Comparison of ENCODE assay signal across 1 cellular context in the genomic region with DNA sequence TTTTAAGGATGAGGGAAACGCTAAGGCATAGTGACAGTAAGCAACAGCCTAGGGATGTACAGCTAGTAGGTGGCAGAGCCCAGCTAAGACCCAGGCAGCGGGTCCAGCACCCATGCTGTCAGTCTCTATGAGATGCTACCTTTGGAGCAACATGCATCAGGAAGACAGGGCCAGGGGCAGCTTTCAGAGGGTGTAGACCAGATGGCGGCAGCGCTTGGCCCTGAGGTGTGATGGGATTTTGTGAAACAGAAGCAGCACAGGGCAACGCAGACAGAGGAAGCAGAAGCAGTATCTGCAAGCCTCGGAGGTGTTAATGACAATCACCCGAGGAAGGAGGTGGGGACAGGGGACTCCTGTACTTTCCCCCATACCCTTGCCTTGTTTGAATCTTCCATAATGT.
TF ChIP-seq lines count a peak whose summit lies in the region.

No MANE protein-coding gene starts in this region.

TF ChIP-seq in H1, 55 proteins besides CTCF, POLR2A, EP300 and RAD21 (continued from another document):
- TF ChIP-seq, protein P1, sequence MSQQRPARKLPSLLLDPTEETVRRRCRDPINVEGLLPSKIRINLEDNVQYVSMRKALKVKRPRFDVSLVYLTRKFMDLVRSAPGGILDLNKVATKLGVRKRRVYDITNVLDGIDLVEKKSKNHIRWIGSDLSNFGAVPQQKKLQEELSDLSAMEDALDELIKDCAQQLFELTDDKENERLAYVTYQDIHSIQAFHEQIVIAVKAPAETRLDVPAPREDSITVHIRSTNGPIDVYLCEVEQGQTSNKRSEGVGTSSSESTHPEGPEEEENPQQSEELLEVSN (IDR thresholded peaks at IDR 0.05) = no peak
- no peak for TF ChIP-seq JUN (IDR thresholded peaks at IDR 0.05; ENCODE audit: low read depth, low read length)
- no peak for TF ChIP-seq JUND (IDR thresholded peaks at IDR 0.05; ENCODE audit: low read length)
- no peak for TF ChIP-seq BACH1 (IDR thresholded peaks at IDR 0.05; ENCODE audit: low read length)
- TF ChIP-seq BRCA1 (IDR thresholded peaks at IDR 0.05; ENCODE audit: low read depth, low read length) = no peak
- no peak for TF ChIP-seq CBX8 (IDR thresholded peaks at IDR 0.05; ENCODE audit: borderline replicate concordance, low read depth, low read length)
- no peak for TF ChIP-seq CEBPB (IDR thresholded peaks at IDR 0.05; ENCODE audit: low read depth, low read length)
